In genomic region chr14:24456980-24457379, GRCh38 we compare ENCODE assay signal across 18 cellular contexts. TPM values are rescaled to one million over a fixed set of nuclear protein-coding genes. Genes with fewer than 3 reads are reported as not detected.
DNase-seq lines count a peak whose midpoint lies in the region; ATAC-seq and TF ChIP-seq lines count a peak whose summit lies in the region.
"Had no signal": no experiment of that assay in that cellular context is flagged by ENCODE, and none has a peak within 500 bp of the region (broad histone marks: within the 10 kb centered on the region; RNA-seq: fewer than 3 reads in every experiment).

No MANE protein-coding gene starts in this region.

- no peak overlapping the region for H3K27ac Mint-ChIP-seq in activated T-cell treated with anti-CD3 and anti-CD28 coated beads, Interleukin-2, amount 50 U/mL, for 72 hours
- no peak overlapping the region for H3K27ac Mint-ChIP-seq in endothelial cell (ENCODE audit: unreplicated experiment)
- H3K27ac Mint-ChIP-seq: CD14-positive monocyte had no signal

- H3K27me3 Mint-ChIP-seq in activated T-cell treated with anti-CD3 and anti-CD28 coated beads, Interleukin-2, amount 50 U/mL, for 72 hours (ENCODE audit: low read depth) = no peaks in the 10 kb centered on the region
- H3K27me3 Mint-ChIP-seq in endothelial cell (ENCODE audit: unreplicated experiment) = peaks cover 10% of the 10 kb centered on the region

- no peaks in the 10 kb centered on the region for H3K27me3 ChIP-seq in SJCRH30

- H3K4me3 ChIP-seq in Jurkat, Clone E6-1 (ENCODE audit: low read length) = no peak overlapping the region
- H3K4me3 ChIP-seq in SJCRH30 = no peak overlapping the region

- H3K36me3 Mint-ChIP-seq in activated T-cell treated with anti-CD3 and anti-CD28 coated beads, Interleukin-2, amount 50 U/mL, for 72 hours (ENCODE audit: insufficient read depth in 2 of 2) = peaks cover 7 to 15% of the 10 kb centered on the region in 2 donors
- peaks cover 31% of the 10 kb centered on the region for H3K36me3 Mint-ChIP-seq in endothelial cell (ENCODE audit: low read depth, unreplicated experiment)

- peaks cover 9% of the 10 kb centered on the region for H3K4me1 Mint-ChIP-seq in activated T-cell treated with anti-CD3 and anti-CD28 coated beads, Interleukin-2, amount 50 U/mL, for 72 hours (ENCODE audit: low read depth)
- H3K4me1 Mint-ChIP-seq in endothelial cell (ENCODE audit: unreplicated experiment) = peaks cover 28% of the 10 kb centered on the region
- H3K4me1 Mint-ChIP-seq: CD14-positive monocyte had no signal

- no peak overlapping the region for H3K4me3 Mint-ChIP-seq in activated T-cell treated with anti-CD3 and anti-CD28 coated beads, Interleukin-2, amount 50 U/mL, for 72 hours
- H3K4me3 Mint-ChIP-seq in endothelial cell (ENCODE audit: unreplicated experiment) = no peak overlapping the region
- H3K4me3 Mint-ChIP-seq: CD14-positive monocyte had no signal

- no peak overlapping the region for H3K27ac ChIP-seq in SJCRH30

- H3K9me3 ChIP-seq in SJCRH30 (replicated peaks) = no peaks in the 10 kb centered on the region

- no peak for TF ChIP-seq CTCF in endothelial cell (IDR thresholded peaks at IDR 0.05; ENCODE audit: unreplicated experiment)

- H3K9me3 Mint-ChIP-seq in activated T-cell treated with anti-CD3 and anti-CD28 coated beads, Interleukin-2, amount 50 U/mL, for 72 hours = peaks cover 2 to 4% of the 10 kb centered on the region in 2 donors
- H3K9me3 Mint-ChIP-seq in endothelial cell (ENCODE audit: unreplicated experiment) = peaks cover 12% of the 10 kb centered on the region

- ATAC-seq in activated T-cell treated with anti-CD3 and anti-CD28 coated beads, Interleukin-2, amount 50 U/mL, for 72 hours (replicated peaks in 1 of 2) = peak; percentile 54 to 58

- no peaks in the 10 kb centered on the region for H3K36me3 ChIP-seq in SJCRH30

- H3K4me1 ChIP-seq in SJCRH30 = no peaks in the 10 kb centered on the region

- no peak for DNase-seq in activated T-cell treated with anti-CD3 and anti-CD28 coated beads, Interleukin-2, amount 50 U/mL, for 72 hours
- DNase-seq in activated T-cell treated with anti-CD3 and anti-CD28 coated beads for 4 hours (no peak), RKO (ENCODE audit: low spot score) (peak; percentile 23), iris pigment epithelial cell (ENCODE audit: low read depth) (peak; percentile 10), endothelial cell (ENCODE audit: low spot score) (no peak), NCI-H345 treated with DMSO at 0.1 percent for 48 hours (lab: John Stamatoyannopoulos, UW; ENCODE audit: unreplicated experiment) (no peak), SJCRH30 (no peak)
- DNase-seq in Jurkat, Clone E6-1 (ENCODE audit: low read depth, low spot score) = peak; percentile 45
- DNase-seq: ACHN, AML-193, DMS153, Karpas-422, NCI-H1105, NCI-H1694, NCI-H446 treated with DMSO at 0.1 percent for 48 hours had no signal

RNA-seq across cellular contexts. Expression of gene SDR39U1, which starts 14.4 kb away (rescaled TPM):
- 10 to 100 TPM; 38.5 to 44.8 TPM for total RNA-seq in activated T-cell treated with anti-CD3 and anti-CD28 coated beads, Interleukin-2, amount 50 U/mL, for 72 hours
- polyA plus RNA-seq in Jurkat, Clone E6-1 (2012; ENCODE audit: insufficient read depth, insufficient read length) = 81.0 TPM
- total RNA-seq in endothelial cell (ENCODE audit: unreplicated experiment) = 34.9 TPM
- 29.3 and 34.1 TPM in 2 replicates for total RNA-seq in SJCRH30 (2014; rRNA removed; shearing (Covaris generic))

RNA-seq across cellular contexts. Expression of gene KHNYN, which starts 27.2 kb away (rescaled TPM):
- 100 to 1,000 TPM; 114 to 126 TPM for total RNA-seq in activated T-cell treated with anti-CD3 and anti-CD28 coated beads, Interleukin-2, amount 50 U/mL, for 72 hours
- polyA plus RNA-seq in Jurkat, Clone E6-1 (2012; ENCODE audit: insufficient read depth, insufficient read length) = 27.4 TPM
- total RNA-seq in endothelial cell (ENCODE audit: unreplicated experiment) = 43.8 TPM
- 5.9 and 6.0 TPM in 2 replicates for total RNA-seq in SJCRH30 (2014; rRNA removed; shearing (Covaris generic))

RNA-seq across cellular contexts. Expression of gene CBLN3, which starts 27.5 kb away (rescaled TPM):
- 10 to 100 TPM; 15.7 to 30.7 TPM for total RNA-seq in activated T-cell treated with anti-CD3 and anti-CD28 coated beads, Interleukin-2, amount 50 U/mL, for 72 hours
- 0.74 TPM for polyA plus RNA-seq in Jurkat, Clone E6-1 (2012; ENCODE audit: insufficient read depth, insufficient read length)
- 1.5 TPM for total RNA-seq in endothelial cell (ENCODE audit: unreplicated experiment)
- 0.05 and 0.12 TPM in 2 replicates for total RNA-seq in SJCRH30 (2014; rRNA removed; shearing (Covaris generic))

RNA-seq across cellular contexts. Expression of gene CMA1, which starts 51.1 kb away (rescaled TPM):
- not detected for total RNA-seq in activated T-cell treated with anti-CD3 and anti-CD28 coated beads, Interleukin-2, amount 50 U/mL, for 72 hours
- polyA plus RNA-seq in Jurkat, Clone E6-1 (2012; ENCODE audit: insufficient read depth, insufficient read length) = not detected
- not detected for total RNA-seq in endothelial cell (ENCODE audit: unreplicated experiment)
- total RNA-seq in SJCRH30 (2014; rRNA removed; shearing (Covaris generic)) = not detected in 2 replicates
- total RNA-seq: H1, SK-MEL-5 had no signal
- polyA plus RNA-seq: CD14-positive monocyte, H1 had no signal

RNA-seq across cellular contexts. Expression of gene NYNRIN, which starts 58.2 kb away (rescaled TPM):
- total RNA-seq in activated T-cell treated with anti-CD3 and anti-CD28 coated beads, Interleukin-2, amount 50 U/mL, for 72 hours = under 1 TPM; 0.09 to 0.14 TPM
- polyA plus RNA-seq in Jurkat, Clone E6-1 (2012; ENCODE audit: insufficient read depth, insufficient read length) = 1.4 TPM
- total RNA-seq in endothelial cell (ENCODE audit: unreplicated experiment) = 49.0 TPM
- total RNA-seq in SJCRH30 (2014; rRNA removed; shearing (Covaris generic)) = 11.9 and 12.1 TPM in 2 replicates

Comparison
In these comparisons a context has a peak if more than half of its experiments do, and no peak if none do; other contexts are left out.
1. DNase-seq: peak in Jurkat, Clone E6-1 (single experiment), RKO (single experiment) and iris pigment epithelial cell (single experiment); none in activated T-cell treated with anti-CD3 and anti-CD28 coated beads, Interleukin-2, amount 50 U/mL, for 72 hours (0 of 2), activated T-cell treated with anti-CD3 and anti-CD28 coated beads for 4 hours (single experiment), endothelial cell (single experiment), NCI-H345 treated with DMSO at 0.1 percent for 48 hours (single experiment) and SJCRH30 (0 of 2).